In genomic region chr16:25031132-25031440, GRCh38 we compare ENCODE assay signal across 8 cellular contexts. TPM values are rescaled to one million over a fixed set of nuclear protein-coding genes. Genes with fewer than 3 reads are reported as not detected.
DNase-seq lines count a peak whose midpoint lies in the region; ATAC-seq and TF ChIP-seq lines count a peak whose summit lies in the region.

No MANE protein-coding gene starts in this region.

- H3K27me3 ChIP-seq in OCI-LY1 (ENCODE audit: insufficient read depth, low read length) (no peaks in the 10 kb centered on the region), gastroesophageal sphincter (no peaks in the 10 kb centered on the region), stomach smooth muscle (ENCODE audit: control insufficient read depth in 1 of 2, insufficient read depth in 2 of 2, low read length in 2 of 2) (no peaks in the 10 kb centered on the region)

- H3K27ac ChIP-seq in OCI-LY1 (ENCODE audit: low read depth, low read length, poor library complexity, severe bottlenecking) (peak overlapping the region; percentile 28), gastroesophageal sphincter (peak overlapping the region in 3 of 4 donors; percentile 4 to 82 (median 57)), stomach smooth muscle (ENCODE audit: low read length) (no peak overlapping the region)

- H3K36me3 Mint-ChIP-seq in T-helper 1 cell treated with Interleukin-12 subunit alpha and Interleukin-12 subunit beta and Interleukin-4 antibody, amounts not matched to agents 30 μg/mL and 1 μg/mL, for 36 hours (ENCODE audit: low read depth): no peaks in the 10 kb centered on the region

- H3K4me3 Mint-ChIP-seq in T-helper 1 cell treated with Interleukin-12 subunit alpha and Interleukin-12 subunit beta and Interleukin-4 antibody, amounts not matched to agents 30 μg/mL and 1 μg/mL, for 36 hours: peak overlapping the region; percentile 88

- H3K4me3 ChIP-seq in OCI-LY1 (ENCODE audit: low read depth, low read length, poor library complexity, severe bottlenecking): peak overlapping the region; percentile 45
- H3K4me3 ChIP-seq in gastroesophageal sphincter: peak overlapping the region; percentile 83 to 87
- H3K4me3 ChIP-seq in stomach smooth muscle (ENCODE audit: low read length in 2 of 2): peak overlapping the region; percentile 52 to 84

- H4K20me1 ChIP-seq in OCI-LY1 (ENCODE audit: insufficient read depth, low read length): no peaks in the 10 kb centered on the region

- H3K9ac ChIP-seq in OCI-LY1 (ENCODE audit: low read length): peak overlapping the region; percentile 22; the same call in 1 of the 2 replicates
- peak overlapping the region in 1 of 2 donors; percentile 66 for H3K9ac ChIP-seq in stomach smooth muscle (ENCODE audit: low read length in 2 of 2)

- H3K4me1 ChIP-seq in OCI-LY1 (ENCODE audit: insufficient read depth, low read length, severe bottlenecking): peaks cover 25% of the 10 kb centered on the region
- H3K4me1 ChIP-seq in gastroesophageal sphincter: peaks cover 0 to 27% (median 9%) of the 10 kb centered on the region in 3 donors
- H3K4me1 ChIP-seq in stomach smooth muscle (ENCODE audit: control insufficient read depth, insufficient read depth, low read length): peaks cover 14% of the 10 kb centered on the region

- H3K36me3 ChIP-seq in OCI-LY1 (ENCODE audit: insufficient read depth, low read length) (no peaks in the 10 kb centered on the region), gastroesophageal sphincter (no peaks in the 10 kb centered on the region), stomach smooth muscle (ENCODE audit: control insufficient read depth in 2 of 2, insufficient read depth in 2 of 2, low read length in 2 of 2) (no peaks in the 10 kb centered on the region)

- DNase-seq in T-helper 1 cell (no peak), foreskin melanocyte (no peak), NCI-H1694 (lab: John Stamatoyannopoulos, UW) (no peak), occipital lobe (lab: John Stamatoyannopoulos, UW) (no peak)

- no peaks in the 10 kb centered on the region for H3K79me2 ChIP-seq in OCI-LY1 (ENCODE audit: insufficient read depth, low read length)

- no peaks in the 10 kb centered on the region for H3K9me2 ChIP-seq in OCI-LY1 (ENCODE audit: low read depth, low read length)

- TF ChIP-seq EP300 in gastroesophageal sphincter (IDR thresholded peaks at IDR 0.05): no peak

- no peak overlapping the region for H2AFZ ChIP-seq in OCI-LY1 (ENCODE audit: low read length)

- peak overlapping the region; percentile 68 for H3K4me2 ChIP-seq in OCI-LY1 (ENCODE audit: low read length)

- no peak for ATAC-seq in gastroesophageal sphincter

- 18 to 19% methylated on average over 7 to 8 of the region's 8 CpGs for WGBS in gastroesophageal sphincter (ENCODE audit: low coverage in 1 of 2), 2 donors

- TF ChIP-seq POLR2A in gastroesophageal sphincter (IDR thresholded peaks at IDR 0.05): no peak

- no peaks in the 10 kb centered on the region for H3K9me3 ChIP-seq in OCI-LY1 (ENCODE audit: low read length)
- no peaks in the 10 kb centered on the region for H3K9me3 ChIP-seq in gastroesophageal sphincter
- H3K9me3 ChIP-seq in stomach smooth muscle (ENCODE audit: control insufficient read depth in 2 of 2, low read length in 2 of 2): no peaks in the 10 kb centered on the region

- no peaks in the 10 kb centered on the region for H3F3A ChIP-seq in OCI-LY1 (ENCODE audit: insufficient read depth, low read length)

- peaks cover 22% of the 10 kb centered on the region for H3K4me1 Mint-ChIP-seq in T-helper 1 cell treated with Interleukin-12 subunit alpha and Interleukin-12 subunit beta and Interleukin-4 antibody, amounts not matched to agents 30 μg/mL and 1 μg/mL, for 36 hours (ENCODE audit: low read depth)

- H3K27me3 Mint-ChIP-seq in T-helper 1 cell treated with Interleukin-12 subunit alpha and Interleukin-12 subunit beta and Interleukin-4 antibody, amounts not matched to agents 30 μg/mL and 1 μg/mL, for 36 hours (ENCODE audit: low read depth): peaks cover 3% of the 10 kb centered on the region

- no peaks in the 10 kb centered on the region for H3K9me3 Mint-ChIP-seq in T-helper 1 cell treated with Interleukin-12 subunit alpha and Interleukin-12 subunit beta and Interleukin-4 antibody, amounts not matched to agents 30 μg/mL and 1 μg/mL, for 36 hours

- peak overlapping the region; percentile 98 for H3K27ac Mint-ChIP-seq in T-helper 1 cell treated with Interleukin-12 subunit alpha and Interleukin-12 subunit beta and Interleukin-4 antibody, amounts not matched to agents 30 μg/mL and 1 μg/mL, for 36 hours

- TF ChIP-seq CTCF in OCI-LY1 (IDR thresholded peaks at IDR 0.05; ENCODE audit: low read length) (no peak), gastroesophageal sphincter (IDR thresholded peaks at IDR 0.05) (no peak)

RNA-seq across cellular contexts. Expression of gene ARHGAP17, which starts 15.9 kb away (rescaled TPM):
- total RNA-seq in gastroesophageal sphincter (10 to 100 TPM; 40.8 to 51.2 (median 46.2) TPM), occipital lobe (22.3 TPM)
